ENCODE assay signal across 28 cellular contexts in genomic region chr6:159047896-159048685, GRCh38. TPM values are rescaled to one million over a fixed set of nuclear protein-coding genes. Genes with fewer than 3 reads are reported as not detected.
DNase-seq lines count a peak whose midpoint lies in the region; ATAC-seq and TF ChIP-seq lines count a peak whose summit lies in the region.
"Had no signal": no experiment of that assay in that cellular context is flagged by ENCODE, and none has a peak within 500 bp of the region (broad histone marks: within the 10 kb centered on the region; RNA-seq: fewer than 3 reads in every experiment).

No MANE protein-coding gene starts in this region.

- intact Hi-C loops in activated B cell treated with CpG ODN at 0.5 μM for 24 hours (cut with micrococcal nuclease) = loop anchor here (5.0 kb wide), 1 partner anchor 196 kb away; no protein-coding TSS in a partner anchor

- no peak overlapping the region for H3K9ac ChIP-seq in BLaER1

- no peak overlapping the region for H3K27ac ChIP-seq in BLaER1
- H3K27ac ChIP-seq: 22Rv1, gastroesophageal sphincter, PC-9, upper lobe of left lung had no signal

- CTCF ChIA-PET in activated B cell treated with CpG ODN at 0.5 μM for 24 hours (lab: Charles Lee) = no interaction called here

- H3K9me3 Mint-ChIP-seq in activated B cell treated with CpG ODN at 0.5 μM for 24 hours = no peaks in the 10 kb centered on the region

- peaks cover 17% of the 10 kb centered on the region for H3K36me3 Mint-ChIP-seq in activated B cell treated with CpG ODN at 0.5 μM for 24 hours (ENCODE audit: low read depth)
- H3K36me3 Mint-ChIP-seq: brain had no signal

- peaks cover 46% of the 10 kb centered on the region for H3K4me1 Mint-ChIP-seq in activated B cell treated with CpG ODN at 0.5 μM for 24 hours

- H4K20me1 ChIP-seq in BLaER1 = no peaks in the 10 kb centered on the region

- TF ChIP-seq CTCF in activated B cell treated with CpG ODN at 0.5 μM for 24 hours (IDR thresholded peaks at IDR 0.05) = no peak

- H3K27ac Mint-ChIP-seq in activated B cell treated with CpG ODN at 0.5 μM for 24 hours = peak overlapping the region; percentile 63
- H3K27ac Mint-ChIP-seq: brain had no signal

- H3K36me3 ChIP-seq in BLaER1 = no peaks in the 10 kb centered on the region
- H3K36me3 ChIP-seq: gastroesophageal sphincter, upper lobe of left lung had no signal

- H3K4me3 ChIP-seq in BLaER1 = no peak overlapping the region
- H3K4me3 ChIP-seq: gastroesophageal sphincter, mucosa of descending colon, PC-9, upper lobe of left lung had no signal

- H3K4me3 Mint-ChIP-seq in activated B cell treated with CpG ODN at 0.5 μM for 24 hours = no peak overlapping the region
- H3K4me3 Mint-ChIP-seq: B cell, brain had no signal

- H3K27me3 Mint-ChIP-seq in activated B cell treated with CpG ODN at 0.5 μM for 24 hours = no peaks in the 10 kb centered on the region
- H3K27me3 Mint-ChIP-seq: B cell had no signal

- no peaks in the 10 kb centered on the region for H3K9me3 ChIP-seq in BLaER1
- H3K9me3 ChIP-seq: gastroesophageal sphincter, mucosa of descending colon, upper lobe of left lung had no signal

- peak; percentile 19 for DNase-seq in DMS 273 (lab: John Stamatoyannopoulos, UW; ENCODE audit: unreplicated experiment)
- no peak for DNase-seq in DMS 273 treated with DMSO at 0.1 percent for 48 hours (lab: John Stamatoyannopoulos, UW)
- no peak for DNase-seq in activated B cell treated with CpG ODN at 0.5 μM for 24 hours
- peak; percentile 23 for DNase-seq in myocyte (ENCODE audit: low read depth)
- DNase-seq in stimulated activated CD4-positive, alpha-beta T cell treated with anti-CD3 and anti-CD28 coated beads, Interleukin-15, amount 100 ng/mL, for 24 hours = no peak
- DNase-seq: activated CD8-positive, alpha-beta memory T cell treated with anti-CD3 and anti-CD28 coated beads, Interleukin-2, amount 50 U/mL, for 4 hours; Calu3; effector CD8-positive, alpha-beta T cell; EL; erythroblast; Kasumi-1; mucosa of descending colon; NCI-H1930; NCI-H2227 treated with DMSO at 0.1 percent for 48 hours; NCI-H774; nucleus accumbens; PC-9; SHP77; stimulated activated CD4-positive, alpha-beta T cell treated with anti-CD3 and anti-CD28 coated beads, Interleukin-4, amount 100 ng/mL, for 24 hours; upper lobe of left lung had no signal

- no peak for ATAC-seq in activated B cell treated with CpG ODN at 0.5 μM for 24 hours (ENCODE audit: low read depth)
- no peak for ATAC-seq in HG03565 (IDR thresholded peaks at IDR 0.05; ENCODE audit: unreplicated experiment)
- no peak for ATAC-seq in HG02610 (IDR thresholded peaks at IDR 0.05; ENCODE audit: unreplicated experiment)
- ATAC-seq: gastroesophageal sphincter, mucosa of descending colon had no signal

- H3K4me2 ChIP-seq in BLaER1 = peak overlapping the region; percentile 38
- H3K4me2 ChIP-seq: PC-9 had no signal

- H3K4me1 ChIP-seq in BLaER1 = peaks cover 42% of the 10 kb centered on the region

- H3K27me3 ChIP-seq in BLaER1 = no peaks in the 10 kb centered on the region
- H3K27me3 ChIP-seq: upper lobe of left lung had no signal

- POLR2A ChIA-PET in activated B cell treated with CpG ODN at 0.5 μM for 24 hours (lab: Charles Lee) = interaction anchor here (0.8 kb wide), 1 partner anchor 51 kb away, joined by 3 read pairs; no protein-coding TSS in a partner anchor

RNA-seq across cellular contexts. Expression of gene TAGAP, which starts 3.3 kb away (rescaled TPM):
- total RNA-seq in activated B cell treated with CpG ODN at 0.5 μM for 24 hours = 129 TPM in 2 replicates
- 0.05 and 0.10 TPM in 2 replicates for total RNA-seq in myocyte
- 0.16 TPM for polyA plus RNA-seq in myocyte (2012)
- total RNA-seq: H4, PC-9 had no signal

RNA-seq across cellular contexts. Expression of gene RSPH3, which starts 48.1 kb away (rescaled TPM):
- total RNA-seq in activated B cell treated with CpG ODN at 0.5 μM for 24 hours (1.9 and 2.4 TPM in 2 replicates), myocyte (6.6 and 8.8 TPM in 2 replicates)
- polyA plus RNA-seq in myocyte (2012) = 6.6 TPM

Comparison
In these comparisons a context has a peak if more than half of its experiments do, and no peak if none do; other contexts are left out.
1. DNase-seq: peak in DMS 273 (single experiment) and myocyte (single experiment); none in DMS 273 treated with DMSO at 0.1 percent for 48 hours (single experiment), activated B cell treated with CpG ODN at 0.5 μM for 24 hours (single experiment) and stimulated activated CD4-positive, alpha-beta T cell treated with anti-CD3 and anti-CD28 coated beads, Interleukin-15, amount 100 ng/mL, for 24 hours (single experiment).
2. RNA of gene TAGAP, which starts 3.3 kb away (total RNA-seq): 129 TPM in activated B cell treated with CpG ODN at 0.5 μM for 24 hours; 0.05 to 0.10 TPM in myocyte; every median in the first group is over 100 times any median in the second.